10 cellular contexts compared by ENCODE assay signal in genomic region chr13:98556968-98557591, GRCh38. TPM values are rescaled to one million over a fixed set of nuclear protein-coding genes. Genes with fewer than 3 reads are reported as not detected.
DNase-seq lines count a peak whose midpoint lies in the region; ATAC-seq and TF ChIP-seq lines count a peak whose summit lies in the region.
"Had no signal": no experiment of that assay in that cellular context is flagged by ENCODE, and none has a peak within 500 bp of the region (broad histone marks: within the 10 kb centered on the region; RNA-seq: fewer than 3 reads in every experiment).

No MANE protein-coding gene starts in this region.

- peak overlapping the region in 9 of 10 donors; percentile 20 to 77 (median 69) for H3K4me3 Mint-ChIP-seq in naive thymus-derived CD8-positive, alpha-beta T cell
- H3K4me3 Mint-ChIP-seq in CD14-positive monocyte: peak overlapping the region in 1 of 2 donors; percentile 6

- no peaks in the 10 kb centered on the region for H3K27me3 Mint-ChIP-seq in naive thymus-derived CD8-positive, alpha-beta T cell
- peaks cover 0 to 4% (median 3%) of the 10 kb centered on the region in 3 donors for H3K27me3 Mint-ChIP-seq in CD14-positive monocyte (ENCODE audit: low read depth in 3 of 3)

- POLR2A ChIA-PET in RWPE1 (lab: Yijun Ruan, JAX; ENCODE audit: low non-redundant PET): no interaction called here
- POLR2A ChIA-PET in naive thymus-derived CD8-positive, alpha-beta T cell (lab: Charles Lee): interaction anchor here (0.6 to 1.4 kb wide), 3 partner anchors 11 to 15 kb away, joined by 3 to 10 read pairs (median 4); no protein-coding TSS in a partner anchor

- intact Hi-C loops in CD14-positive monocyte (cut with micrococcal nuclease): no loop called here

- TF ChIP-seq CTCF in RWPE1 (conservative IDR thresholded peaks at IDR 0.05; ENCODE audit: low read depth): no peak
- TF ChIP-seq CTCF in CD14-positive monocyte (IDR thresholded peaks at IDR 0.05): no peak

- in situ Hi-C loops in G401 (cut with HindIII; ENCODE audit: low sequenced_read_pairs): no loop called here

- ATAC-seq in naive thymus-derived CD8-positive, alpha-beta T cell: peak; percentile 57 to 61
- ATAC-seq in GM21717 (IDR thresholded peaks at IDR 0.05; ENCODE audit: unreplicated experiment): no peak

- peaks cover 52 to 92% (median 88%) of the 10 kb centered on the region in 4 donors for H3K4me1 Mint-ChIP-seq in naive thymus-derived CD8-positive, alpha-beta T cell
- H3K4me1 Mint-ChIP-seq in CD14-positive monocyte: peaks cover 56% of the 10 kb centered on the region

- peaks cover 0 to 12% (median 0%) of the 10 kb centered on the region in 3 donors for H3K36me3 Mint-ChIP-seq in naive thymus-derived CD8-positive, alpha-beta T cell
- peaks cover 18 to 23% of the 10 kb centered on the region in 2 donors for H3K36me3 Mint-ChIP-seq in CD14-positive monocyte

- CTCF ChIA-PET in RWPE1 (lab: Yijun Ruan, JAX): no interaction called here

- peak overlapping the region; percentile 52 to 85 (median 72) for H3K27ac Mint-ChIP-seq in naive thymus-derived CD8-positive, alpha-beta T cell
- H3K27ac Mint-ChIP-seq in CD14-positive monocyte: peak overlapping the region in 2 of 7 donors; percentile 63 to 71

- DNase-seq in G401 (ENCODE audit: low spot score) (peak; percentile 36), RWPE1 (ENCODE audit: low spot score) (no peak), cerebellar cortex (ENCODE audit: low spot score) (peak; percentile 22), CD14-positive monocyte (ENCODE audit: low spot score) (no peak), NCI-H1930 (lab: John Stamatoyannopoulos, UW) (no peak), 8988T (no peak)
- DNase-seq in naive thymus-derived CD8-positive, alpha-beta T cell: no peak
- DNase-seq: activated CD4-positive, CD25-positive, alpha-beta regulatory T cell; NCI-H187 treated with DMSO at 0.1 percent for 48 hours had no signal

- H3K9me3 Mint-ChIP-seq in naive thymus-derived CD8-positive, alpha-beta T cell: no peaks in the 10 kb centered on the region
- peaks cover 0 to 12% (median 5%) of the 10 kb centered on the region in 7 donors for H3K9me3 Mint-ChIP-seq in CD14-positive monocyte

- peak overlapping the region; percentile 29; the same call in 1 of the 2 replicates for H3K27ac ChIP-seq in RWPE1

RNA-seq across cellular contexts. Expression of gene STK24, which starts 19.8 kb away (rescaled TPM):
- 59.4 and 96.3 TPM in 2 replicates for total RNA-seq in G401 (2014; rRNA removed; shearing (Covaris generic))
- total RNA-seq in naive thymus-derived CD8-positive, alpha-beta T cell: 100 to 1,000 TPM; 110 to 121 TPM
- 10 to 100 TPM; 22.7 to 66.6 (median 37.3) TPM for polyA plus RNA-seq in naive thymus-derived CD8-positive, alpha-beta T cell
- polyA plus RNA-seq in CD14-positive monocyte: 10 to 100 TPM; 14.2 to 28.9 TPM

Comparison
In these comparisons a context has a peak if more than half of its experiments do, and no peak if none do; other contexts are left out.
1. DNase-seq: peak in G401 (single experiment) and cerebellar cortex (single experiment); none in RWPE1 (single experiment), naive thymus-derived CD8-positive, alpha-beta T cell (0 of 10), CD14-positive monocyte (single experiment), NCI-H1930 (0 of 2) and 8988T (single experiment).